Comparison of ENCODE assay signal across 21 cellular contexts in genomic region chr10:13915710-13916109, GRCh38.
DNase-seq lines count a peak whose midpoint lies in the region; ATAC-seq, FAIRE-seq and TF ChIP-seq lines count a peak whose summit lies in the region.
"Had no signal": no experiment of that assay in that cellular context is flagged by ENCODE, and none has a peak within 500 bp of the region (broad histone marks: within the 10 kb centered on the region; RNA-seq: fewer than 3 reads in every experiment).

No MANE protein-coding gene starts in this region.

- H3K4me3 Mint-ChIP-seq in neural crest cell, result peak overlapping the region; percentile 1
- H3K4me3 Mint-ChIP-seq: activated B cell treated with CpG ODN at 0.5 μM for 24 hours; activated naive CD8-positive, alpha-beta T cell treated with anti-CD3 and anti-CD28 coated beads, Interleukin-2, amount 10 ng/mL, durations not matched to agents 7 days and 5 days; activated T-helper 1 cell treated with anti-CD3 and anti-CD28 coated beads, Interleukin-12 subunit alpha, Interleukin-12 subunit beta, Interleukin-2, Interleukin-4 antibody, amounts not matched to agents 30 ng/mL and 10 ng/mL and 1 ng/mL, durations not matched to agents 14 hours and 24 hours and 36 hours; CD14-positive monocyte had no signal

- no peaks in the 10 kb centered on the region for H3K36me3 ChIP-seq in brain microvascular endothelial cell (replicated peaks)
- no peaks in the 10 kb centered on the region for H3K36me3 ChIP-seq in trophoblast cell (ENCODE audit: control insufficient read depth in 1 of 2, insufficient read depth in 2 of 2, low read length in 2 of 2)
- H3K36me3 ChIP-seq: upper lobe of right lung had no signal

- ATAC-seq in Right ventricle myocardium inferior, result peak; percentile 28
- no peak for ATAC-seq in GM21576 (IDR thresholded peaks at IDR 0.05; ENCODE audit: unreplicated experiment)
- ATAC-seq: left lobe of liver, upper lobe of right lung had no signal

- no peaks in the 10 kb centered on the region for H3K9me3 Mint-ChIP-seq in neural crest cell
- H3K9me3 Mint-ChIP-seq: activated B cell treated with CpG ODN at 0.5 μM for 24 hours; activated naive CD8-positive, alpha-beta T cell treated with anti-CD3 and anti-CD28 coated beads, Interleukin-2, amount 10 ng/mL, durations not matched to agents 7 days and 5 days; activated T-helper 1 cell treated with anti-CD3 and anti-CD28 coated beads, Interleukin-12 subunit alpha, Interleukin-12 subunit beta, Interleukin-2, Interleukin-4 antibody, amounts not matched to agents 30 ng/mL and 10 ng/mL and 1 ng/mL, durations not matched to agents 14 hours and 24 hours and 36 hours; CD14-positive monocyte had no signal

- TF ChIP-seq CTCF in neural crest cell (conservative IDR thresholded peaks at IDR 0.05) (no peak), brain microvascular endothelial cell (IDR thresholded peaks at IDR 0.05; ENCODE audit: low read depth, low read length, missing control alignments) (no peak)

- peaks cover 3% of the 10 kb centered on the region for H3K36me3 Mint-ChIP-seq in neural crest cell (ENCODE audit: low read depth)
- H3K36me3 Mint-ChIP-seq: activated naive CD8-positive, alpha-beta T cell treated with anti-CD3 and anti-CD28 coated beads, Interleukin-2, amount 10 ng/mL, durations not matched to agents 7 days and 5 days; CD14-positive monocyte had no signal

- H2BK120ac ChIP-seq in trophoblast cell (ENCODE audit: insufficient read depth, low read length, poor library complexity), result no peak overlapping the region

- no peaks in the 10 kb centered on the region for H3K79me2 ChIP-seq in trophoblast cell (ENCODE audit: control insufficient read depth, insufficient read depth, low read length, poor library complexity)

- no peak overlapping the region for H4K8ac ChIP-seq in trophoblast cell (ENCODE audit: low read depth, low read length)

- intact Hi-C loops in Right ventricle myocardium inferior (cut with DNase I) (no loop called here), cardiac septum (cut with DNase I) (no loop called here)

- H3K14ac ChIP-seq in trophoblast cell (ENCODE audit: low read length), result no peak overlapping the region

- no peak overlapping the region for H3K9ac ChIP-seq in trophoblast cell (ENCODE audit: low read length)
- H3K9ac ChIP-seq: KMS-11 had no signal

- H3K79me1 ChIP-seq in trophoblast cell (ENCODE audit: low read length), result no peaks in the 10 kb centered on the region

- no peaks in the 10 kb centered on the region for H3K27me3 Mint-ChIP-seq in neural crest cell (ENCODE audit: low read depth)

- no peaks in the 10 kb centered on the region for H3K27me3 ChIP-seq in brain microvascular endothelial cell (replicated peaks)
- no peaks in the 10 kb centered on the region for H3K27me3 ChIP-seq in trophoblast cell (ENCODE audit: insufficient read depth, low read length)
- H3K27me3 ChIP-seq: upper lobe of right lung had no signal

- no peak overlapping the region for H3K23ac ChIP-seq in trophoblast cell (ENCODE audit: low read length)

- H4K12ac ChIP-seq in trophoblast cell (ENCODE audit: low read depth, low read length), result no peak overlapping the region

- no peak overlapping the region for H2AK5ac ChIP-seq in trophoblast cell (ENCODE audit: low read length)

- no peak overlapping the region for H3K4me2 ChIP-seq in trophoblast cell (ENCODE audit: low read length)
- H3K4me2 ChIP-seq: KMS-11 had no signal

- no peak overlapping the region for H2BK12ac ChIP-seq in trophoblast cell (ENCODE audit: low read length)

- no peak overlapping the region for H3K18ac ChIP-seq in trophoblast cell (ENCODE audit: low read length)

- H4K91ac ChIP-seq in trophoblast cell (ENCODE audit: low read depth, low read length), result no peak overlapping the region

- H3K27ac ChIP-seq in temporal lobe (ENCODE audit: low read depth, low read length) (peak overlapping the region; percentile 75), brain microvascular endothelial cell (no peak overlapping the region), trophoblast cell (ENCODE audit: low read depth, low read length) (no peak overlapping the region)
- H3K27ac ChIP-seq: KMS-11, upper lobe of right lung had no signal

- no peak overlapping the region for H2BK5ac ChIP-seq in trophoblast cell (ENCODE audit: low read depth, low read length, poor library complexity)

- no CpG with 5 or more reads among the region's 7 CpGs for WGBS in trophoblast cell (ENCODE audit: extremely low coverage, insufficient coverage, insufficient read length)

- H3K9me3 ChIP-seq in trophoblast cell (ENCODE audit: insufficient read depth, low read depth, low read length), result no peaks in the 10 kb centered on the region
- H3K9me3 ChIP-seq: upper lobe of right lung had no signal

- H3K4ac ChIP-seq in trophoblast cell (ENCODE audit: low read depth, low read length), result no peak overlapping the region

- in situ Hi-C loops in brain microvascular endothelial cell (cut with HindIII; ENCODE audit: low pct_ligation_motif_present, low sequenced_read_pairs), result no loop called here

- peaks cover 7 to 9% of the 10 kb centered on the region in 2 experiments for H3K4me1 ChIP-seq in trophoblast cell (ENCODE audit: control insufficient read depth in 1 of 2, insufficient read depth in 2 of 2, low read length in 2 of 2)
- H3K4me1 ChIP-seq: upper lobe of right lung had no signal

- no peak overlapping the region for H2AFZ ChIP-seq in trophoblast cell (ENCODE audit: insufficient read depth, low read length, poor library complexity)

- DNase-seq in Right ventricle myocardium inferior (ENCODE audit: missing footprints), result no peak
- DNase-seq in cardiac septum (ENCODE audit: low spot score), result no peak
- peak; percentile 30 to 44 for DNase-seq in frontal cortex (ENCODE audit: low spot score in 2 of 2)
- peak; percentile 58 for DNase-seq in neural crest cell (ENCODE audit: low read depth, low spot score)
- no peak for DNase-seq in brain microvascular endothelial cell
- DNase-seq in trophoblast cell, result no peak
- DNase-seq: 8988T; activated B cell treated with CpG ODN at 0.5 μM for 24 hours; activated naive CD8-positive, alpha-beta T cell treated with anti-CD3 and anti-CD28 coated beads, Interleukin-2, amount 10 ng/mL, durations not matched to agents 7 days and 5 days; central memory CD4-positive, alpha-beta T cell; HCEC 1CT; NCI-H1417; NK-92 treated with Interleukin-12 subunit alpha and Interleukin-12 subunit beta, amount 100 ng/mL, for 24 hours; stimulated activated naive CD4-positive, alpha-beta T cell; upper lobe of right lung had no signal

- H3K4me3 ChIP-seq in brain microvascular endothelial cell (ENCODE audit: low read depth, low read length) (no peak overlapping the region), trophoblast cell (ENCODE audit: low read depth, low read length) (no peak overlapping the region)
- H3K4me3 ChIP-seq: upper lobe of right lung had no signal

- peaks cover 66% of the 10 kb centered on the region for H3K4me1 Mint-ChIP-seq in neural crest cell
- H3K4me1 Mint-ChIP-seq: activated naive CD8-positive, alpha-beta T cell treated with anti-CD3 and anti-CD28 coated beads, Interleukin-2, amount 10 ng/mL, durations not matched to agents 7 days and 5 days had no signal

- no peak for FAIRE-seq in frontal cortex (lab: Jason Lieb, UNC)

- H3K27ac Mint-ChIP-seq in neural crest cell (ENCODE audit: unreplicated experiment), result peak overlapping the region; percentile 95
- H3K27ac Mint-ChIP-seq: activated B cell treated with CpG ODN at 0.5 μM for 24 hours; activated naive CD8-positive, alpha-beta T cell treated with anti-CD3 and anti-CD28 coated beads, Interleukin-2, amount 10 ng/mL, durations not matched to agents 7 days and 5 days; activated T-helper 1 cell treated with anti-CD3 and anti-CD28 coated beads, Interleukin-12 subunit alpha, Interleukin-12 subunit beta, Interleukin-2, Interleukin-4 antibody, amounts not matched to agents 30 ng/mL and 10 ng/mL and 1 ng/mL, durations not matched to agents 14 hours and 24 hours and 36 hours had no signal

Comparison
In these comparisons a context has a peak if more than half of its experiments do, and no peak if none do; other contexts are left out.
1. DNase-seq: peak in frontal cortex (2 of 2) and neural crest cell (single experiment); none in Right ventricle myocardium inferior (single experiment), cardiac septum (single experiment), brain microvascular endothelial cell (single experiment) and trophoblast cell (0 of 2).